In the genomic region with DNA sequence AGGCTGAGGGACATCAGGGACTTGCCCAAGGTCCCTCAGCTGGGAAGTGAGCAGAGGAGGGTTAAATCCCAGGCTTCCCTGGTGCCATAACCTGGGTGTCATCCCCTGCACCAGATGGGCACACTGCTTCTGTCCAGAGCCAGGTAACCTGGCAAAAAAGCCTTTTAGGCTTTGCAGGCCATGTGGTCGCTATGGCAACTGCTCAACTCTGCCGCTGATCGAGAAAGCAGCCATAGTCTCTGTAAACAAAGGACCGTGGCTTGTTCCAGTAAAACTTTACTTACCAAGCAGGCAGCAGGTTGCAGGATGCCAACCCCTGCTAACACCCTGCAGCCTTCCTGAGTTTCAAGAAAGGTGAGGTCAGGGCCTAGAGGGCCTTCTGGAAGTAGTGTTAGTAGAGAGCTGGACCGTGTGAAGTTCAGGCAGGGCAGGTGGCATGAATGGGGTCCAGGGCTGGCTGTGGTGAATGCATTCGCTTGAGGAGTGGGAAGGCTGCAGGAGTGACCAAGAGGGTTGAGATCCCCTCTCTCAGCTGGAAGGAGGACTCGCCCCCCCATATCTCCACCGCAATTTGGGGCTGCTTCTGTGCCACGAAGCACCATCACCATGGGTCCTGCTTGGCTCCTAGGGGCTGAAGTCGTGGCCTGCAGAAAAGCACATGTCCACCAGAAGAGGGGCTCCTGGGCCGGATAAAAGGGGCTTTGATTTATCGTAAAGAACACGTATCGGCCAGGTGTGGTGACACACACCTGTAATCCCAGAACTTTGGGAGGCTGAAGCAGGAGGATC, we compare ENCODE assay signal across 1 cellular context.
TF ChIP-seq lines count a peak whose summit lies in the region.

No MANE protein-coding gene starts in this region.

TF ChIP-seq in H1, 55 proteins besides CTCF, POLR2A, EP300 and RAD21:
- TF ChIP-seq TBP (IDR thresholded peaks at IDR 0.05; ENCODE audit: low read depth, low read length) (no peak), SIRT6 (IDR thresholded peaks at IDR 0.05; ENCODE audit: low read length) (no peak), SAP30 (IDR thresholded peaks at IDR 0.05; ENCODE audit: insufficient read depth, insufficient replicate concordance, low read length) (no peak), NANOG (IDR thresholded peaks at IDR 0.05; ENCODE audit: insufficient read depth, low read depth, low read length, poor library complexity, severe bottlenecking) (no peak), GTF2F1 (IDR thresholded peaks at IDR 0.05; ENCODE audit: borderline replicate concordance, low read depth, low read length) (no peak), JUND (IDR thresholded peaks at IDR 0.05; ENCODE audit: low read length) (no peak), RFX5 (IDR thresholded peaks at IDR 0.05; ENCODE audit: borderline replicate concordance, low read depth, low read length) (no peak), SP1 (IDR thresholded peaks at IDR 0.05; ENCODE audit: low read depth, low read length) (no peak), CHD2 (IDR thresholded peaks at IDR 0.05; ENCODE audit: low read length) (no peak), SP4 (IDR thresholded peaks at IDR 0.05; ENCODE audit: low read length) (no peak), HDAC6 (IDR thresholded peaks at IDR 0.05; ENCODE audit: low read depth, low read length) (no peak), ASH2L (IDR thresholded peaks at IDR 0.05; ENCODE audit: low read length) (no peak), SIX5 (IDR thresholded peaks at IDR 0.05; ENCODE audit: low read depth, low read length) (no peak), EGR1 (IDR thresholded peaks at IDR 0.05; ENCODE audit: borderline replicate concordance, low read depth, low read length) (no peak), MAFK (IDR thresholded peaks at IDR 0.05; ENCODE audit: low read depth, low read length) (no peak), HDAC2 (IDR thresholded peaks at IDR 0.05; ENCODE audit: borderline replicate concordance in 1 of 2, low read depth in 2 of 2, low read length in 2 of 2) (no peak)
- TF ChIP-seq, protein P1, sequence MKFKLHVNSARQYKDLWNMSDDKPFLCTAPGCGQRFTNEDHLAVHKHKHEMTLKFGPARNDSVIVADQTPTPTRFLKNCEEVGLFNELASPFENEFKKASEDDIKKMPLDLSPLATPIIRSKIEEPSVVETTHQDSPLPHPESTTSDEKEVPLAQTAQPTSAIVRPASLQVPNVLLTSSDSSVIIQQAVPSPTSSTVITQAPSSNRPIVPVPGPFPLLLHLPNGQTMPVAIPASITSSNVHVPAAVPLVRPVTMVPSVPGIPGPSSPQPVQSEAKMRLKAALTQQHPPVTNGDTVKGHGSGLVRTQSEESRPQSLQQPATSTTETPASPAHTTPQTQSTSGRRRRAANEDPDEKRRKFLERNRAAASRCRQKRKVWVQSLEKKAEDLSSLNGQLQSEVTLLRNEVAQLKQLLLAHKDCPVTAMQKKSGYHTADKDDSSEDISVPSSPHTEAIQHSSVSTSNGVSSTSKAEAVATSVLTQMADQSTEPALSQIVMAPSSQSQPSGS (IDR thresholded peaks at IDR 0.05; ENCODE audit: low read length), result no peak
